ENCODE assay signal across 8 cellular contexts in genomic region chr12:53219116-53219955, GRCh38. TPM values are rescaled to one million over a fixed set of nuclear protein-coding genes. Genes with fewer than 3 reads are reported as not detected.
DNase-seq lines count a peak whose midpoint lies in the region; ATAC-seq, FAIRE-seq and TF ChIP-seq lines count a peak whose summit lies in the region.

No MANE protein-coding gene starts in this region.

- H3K56ac ChIP-seq in H1 (replicated peaks; ENCODE audit: insufficient read length, low read depth, low read length), result peak overlapping the region; percentile 55

- H3K27ac ChIP-seq in H1 (ENCODE audit: low read depth, low read length), result no peak overlapping the region
- H3K27ac ChIP-seq in thyroid gland, result peak overlapping the region; percentile 35 to 98 (median 71)

- H2AFZ ChIP-seq in H1 (ENCODE audit: low read length), result no peak overlapping the region

- H4K91ac ChIP-seq in H1 (replicated peaks; ENCODE audit: insufficient read length, low read length), result peak overlapping the region; percentile 30

- peak overlapping the region; percentile 21 for H3K23ac ChIP-seq in H1 (ENCODE audit: insufficient read length)

- TF ChIP-seq POLR2A in H1 (IDR thresholded peaks at IDR 0.05; ENCODE audit: control extremely low read depth in 1 of 2, low read depth in 2 of 2, low read length in 2 of 2), result no peak
- no peak for TF ChIP-seq POLR2A in thyroid gland (IDR thresholded peaks at IDR 0.05)

- H3K79me1 ChIP-seq in H1 (ENCODE audit: low read depth, low read length), result peaks cover 17% of the 10 kb centered on the region

- peak overlapping the region; percentile 52; the same call in 1 of the 2 replicates for H2BK20ac ChIP-seq in H1 (ENCODE audit: low read length)

- H3K4ac ChIP-seq in H1 (replicated peaks; ENCODE audit: insufficient read length, low read depth, low read length), result peak overlapping the region; percentile 63

- H3K14ac ChIP-seq in H1 (ENCODE audit: insufficient read length), result peak overlapping the region; percentile 31

- peaks cover under 1 to 11% (median 4%) of the 10 kb centered on the region in 4 experiments; a peak in 7 of 8 replicates for H3K36me3 ChIP-seq in H1 (ENCODE audit: control insufficient read depth in 2 of 4, insufficient read depth in 4 of 4, low read length in 3 of 4)
- peaks cover 7 to 11% of the 10 kb centered on the region in 2 donors for H3K36me3 ChIP-seq in thyroid gland

- POLR2A ChIA-PET in H1 (lab: Charles Lee; ENCODE audit: partially characterized antibody), result interaction anchor here (0.6 to 13.6 kb wide), 17 partner anchors 8 to 165 kb away, joined by 3 to 151 read pairs (median 4); partner anchors contain the start of genes CSAD, ESPL1, PFDN5 and RARG

- H3K23me2 ChIP-seq in H1 (ENCODE audit: low read depth, low read length), result peaks cover 26% of the 10 kb centered on the region

- H3K4me1 ChIP-seq in H1 (replicated peaks in 1 of 4; ENCODE audit: control insufficient read depth in 3 of 4, insufficient read depth in 4 of 4, low read length in 3 of 4) (peaks cover 39 to 66% (median 54%) of the 10 kb centered on the region in 4 experiments), thyroid gland (peaks cover 25 to 67% of the 10 kb centered on the region in 2 donors)

- CTCF ChIA-PET in H1 (lab: Charles Lee; ENCODE audit: partially characterized antibody), result interaction anchor here (0.6 to 22.3 kb wide), 10 partner anchors 8 to 184 kb away, joined by 3 to 654 read pairs (median 6); partner anchors contain the start of genes ESPL1 and RARG

- H2AK5ac ChIP-seq in H1 (ENCODE audit: low read depth, low read length), result peak overlapping the region; percentile 95; the same call in 1 of the 2 replicates

- FAIRE-seq in H1 (lab: Jason Lieb, UNC), result no peak

- intact Hi-C loops in thyroid gland (cut with DNase I), result no loop called here

- H3K9me3 ChIP-seq in H1 (ENCODE audit: insufficient read depth in 2 of 2, low read depth in 1 of 2, low read length in 1 of 2) (no peaks in the 10 kb centered on the region), thyroid gland (no peaks in the 10 kb centered on the region)

- peak overlapping the region in 3 of 4 experiments; percentile 42 to 75 (median 45); a peak in 6 of 7 replicates for H3K9ac ChIP-seq in H1 (replicated peaks in 1 of 4; ENCODE audit: extremely low read depth in 1 of 4, low read depth in 3 of 4, low read length in 3 of 4)

- peak overlapping the region; percentile 80; the same call in 1 of the 2 replicates for H2BK5ac ChIP-seq in H1 (ENCODE audit: low read depth, low read length)

- H3K27me3 Mint-ChIP-seq in nephron (ENCODE audit: low read depth), result peaks cover 9% of the 10 kb centered on the region

- peak overlapping the region; percentile 87 to 89 (median 88) for H3K27ac Mint-ChIP-seq in nephron

- no peak for TF ChIP-seq RAD21 in H1 (IDR thresholded peaks at IDR 0.05 in 1 of 2, conservative IDR thresholded peaks at IDR 0.05 in 1 of 2; ENCODE audit: low read depth in 2 of 2, low read length in 2 of 2)

- TF ChIP-seq CTCF in H1 (IDR thresholded peaks at IDR 0.05; ENCODE audit: control extremely low read depth in 1 of 3, insufficient read depth in 1 of 3, low read depth in 1 of 3, low read length in 3 of 3) (no peak), nephron (IDR thresholded peaks at IDR 0.05; ENCODE audit: unreplicated experiment in 3 of 3) (no peak), thyroid gland (IDR thresholded peaks at IDR 0.05) (no peak)

- H3K27me3 ChIP-seq in H1 (replicated peaks in 1 of 4; ENCODE audit: control insufficient read depth in 3 of 4, extremely low read depth in 1 of 4, insufficient read depth in 3 of 4, low read length in 3 of 4), result peaks cover 0 to 3% (median 0%) of the 10 kb centered on the region in 4 experiments; a peak in 1 of 7 replicates
- H3K27me3 ChIP-seq in thyroid gland, result no peaks in the 10 kb centered on the region

- peak overlapping the region; percentile 75; the same call in 1 of the 2 replicates for H2BK12ac ChIP-seq in H1 (ENCODE audit: low read depth, low read length)

- 3% methylated on average over 31 of the region's 32 CpGs; no CpG with 5 or more reads in 1 of the 2 experiments for WGBS in H1 (ENCODE audit: extremely low coverage in 1 of 2, insufficient coverage in 1 of 2, insufficient read length in 1 of 2, insufficient replicate concordance in 2 of 2, low coverage in 1 of 2, low lambda C conversion rate in 2 of 2, missing lambda C conversion rate in 1 of 2), 2 experiments
- WGBS in thyroid gland, 2 donors, result 17 to 24% methylated on average over 31 to 32 of the region's 32 CpGs

- DNase-seq in EL (peak; percentile 55), H1 (ENCODE audit: low read depth in 1 of 2, low spot score in 2 of 2) (no peak), thyroid gland (no peak), globus pallidus (ENCODE audit: low spot score) (no peak), mesenteric fat pad (ENCODE audit: low spot score) (no peak)
- DNase-seq in activated CD4-positive, alpha-beta T cell treated with anti-CD3 and anti-CD28 coated beads, Interleukin-2, amount 50 U/mL, for 48 hours, result peak; percentile 75 to 84

- no peaks in the 10 kb centered on the region for H3K9me3 Mint-ChIP-seq in nephron

- H2BK15ac ChIP-seq in H1 (ENCODE audit: low read length), result peak overlapping the region; percentile 97; the same call in 1 of the 2 replicates

- H4K5ac ChIP-seq in H1 (ENCODE audit: insufficient read length, low read depth, low read length), result peak overlapping the region; percentile 17

- TF ChIP-seq EP300 in H1 (IDR thresholded peaks at IDR 0.05; ENCODE audit: borderline replicate concordance in 1 of 2, low read depth in 2 of 2, low read length in 2 of 2), result no peak

- H3K4me2 ChIP-seq in H1 (ENCODE audit: insufficient read depth in 1 of 2, low read depth in 2 of 2, low read length in 2 of 2), result peak overlapping the region; percentile 99 to 100

- H3K79me2 ChIP-seq in H1 (ENCODE audit: control insufficient read depth in 1 of 2, insufficient read depth in 2 of 2, low read length in 2 of 2), result peaks cover 16 to 36% of the 10 kb centered on the region in 2 experiments

- H3K36me3 Mint-ChIP-seq in nephron (ENCODE audit: low read depth), result peaks cover 9% of the 10 kb centered on the region

- H4K8ac ChIP-seq in H1 (ENCODE audit: extremely low read depth, insufficient read depth, low read length), result no peak overlapping the region

- peak overlapping the region; percentile 56 for H2BK120ac ChIP-seq in H1 (replicated peaks; ENCODE audit: low read depth, low read length)

- peaks cover 61% of the 10 kb centered on the region for H3K4me1 Mint-ChIP-seq in nephron

- H3K4me3 ChIP-seq in H1 (ENCODE audit: extremely low read depth in 1 of 4, insufficient read depth in 2 of 4, low read depth in 3 of 4, low read length in 4 of 4), result peak overlapping the region; percentile 84 to 97 (median 88)
- H3K4me3 ChIP-seq in thyroid gland (replicated peaks in 1 of 3), result peak overlapping the region; percentile 6 to 60 (median 6)

- H4K20me1 ChIP-seq in H1 (replicated peaks in 1 of 2; ENCODE audit: control insufficient read depth in 1 of 2, insufficient read depth in 2 of 2, low read length in 2 of 2), result peaks cover 0 to 3% of the 10 kb centered on the region in 2 experiments

- peak; percentile 2 for ATAC-seq in HG03280 (IDR thresholded peaks at IDR 0.05; ENCODE audit: unreplicated experiment)

- peak overlapping the region; percentile 91 to 97 (median 93) for H3K4me3 Mint-ChIP-seq in nephron

- peak overlapping the region; percentile 93 for H3K18ac ChIP-seq in H1 (ENCODE audit: extremely low read depth, low read length)

RNA-seq across cellular contexts. Expression of gene ITGB7, which starts 12.3 kb away (rescaled TPM):
- total RNA-seq in H1 (2021; fragmentation: NEBNext Ultra II Directional; extraction: Animal tissue kit (Norgen Biotek cat#: 25700)), result 0.54 and 1.2 TPM in 2 replicates
- 0.25 and 0.35 TPM in 2 replicates for polyA plus RNA-seq in H1 (2011; rRNA removed)
- 0.17 TPM for polyA plus RNA-seq in H1 (2011; cell fraction: cytosol; rRNA removed)
- 2.2 TPM for polyA plus RNA-seq in H1 (2011; cell fraction: nucleus; rRNA removed)
- 0.29 to 0.72 TPM (median 0.58 TPM) in 4 replicates for polyA plus RNA-seq in H1 (2012, experiment 1 of 2)
- polyA plus RNA-seq in H1 (2012, experiment 2 of 2), result 0.22 TPM
- polyA plus RNA-seq in H1 (2013, experiment 1 of 2), result 0.45 TPM
- polyA plus RNA-seq in H1 (2013, experiment 2 of 2), result 0.40 TPM
- 0.80 and 1.0 TPM in 2 replicates for polyA minus RNA-seq in H1 (2011; rRNA and poly(A)+ RNA removed)
- polyA minus RNA-seq in H1 (2011; cell fraction: cytosol; rRNA and poly(A)+ RNA removed), result not detected
- not detected for polyA minus RNA-seq in H1 (2011; cell fraction: nucleus; rRNA and poly(A)+ RNA removed)
- 10 to 100 TPM in 1 of 4 donors, 1 to 10 TPM in 3; 3.2 to 15.6 (median 4.9) TPM for total RNA-seq in thyroid gland
- total RNA-seq in mesenteric fat pad, result 2.3 TPM

RNA-seq across cellular contexts. Expression of gene RARG, which starts 12.7 kb away (rescaled TPM):
- total RNA-seq in H1 (2021; fragmentation: NEBNext Ultra II Directional; extraction: Animal tissue kit (Norgen Biotek cat#: 25700)), result 68.6 and 68.9 TPM in 2 replicates
- 68.6 and 84.2 TPM in 2 replicates for polyA plus RNA-seq in H1 (2011; rRNA removed)
- polyA plus RNA-seq in H1 (2011; cell fraction: cytosol; rRNA removed), result 68.7 TPM
- polyA plus RNA-seq in H1 (2011; cell fraction: nucleus; rRNA removed), result 145 TPM
- 66.2 to 80.8 TPM (median 70.6 TPM) in 4 replicates for polyA plus RNA-seq in H1 (2012, experiment 1 of 2)
- 66.9 TPM for polyA plus RNA-seq in H1 (2012, experiment 2 of 2)
- 37.2 TPM for polyA plus RNA-seq in H1 (2013, experiment 1 of 2)
- polyA plus RNA-seq in H1 (2013, experiment 2 of 2), result 34.6 TPM
- 40.1 and 58.9 TPM in 2 replicates for polyA minus RNA-seq in H1 (2011; rRNA and poly(A)+ RNA removed)
- polyA minus RNA-seq in H1 (2011; cell fraction: cytosol; rRNA and poly(A)+ RNA removed), result 38.5 TPM
- polyA minus RNA-seq in H1 (2011; cell fraction: nucleus; rRNA and poly(A)+ RNA removed), result 31.3 TPM
- total RNA-seq in thyroid gland (10 to 100 TPM; 13.6 to 27.7 (median 23.8) TPM), mesenteric fat pad (18.0 TPM)

RNA-seq across cellular contexts. Expression of gene CSAD, which starts 38.6 kb away (rescaled TPM):
- total RNA-seq in H1 (2021; fragmentation: NEBNext Ultra II Directional; extraction: Animal tissue kit (Norgen Biotek cat#: 25700)), result 8.8 and 10.0 TPM in 2 replicates
- 11.3 and 15.4 TPM in 2 replicates for polyA plus RNA-seq in H1 (2011; rRNA removed)
- polyA plus RNA-seq in H1 (2011; cell fraction: cytosol; rRNA removed), result 18.1 TPM
- polyA plus RNA-seq in H1 (2011; cell fraction: nucleus; rRNA removed), result 55.6 TPM
- polyA plus RNA-seq in H1 (2012, experiment 1 of 2), result 11.4 to 14.0 TPM (median 12.7 TPM) in 4 replicates
- polyA plus RNA-seq in H1 (2012, experiment 2 of 2), result 5.2 TPM
- polyA plus RNA-seq in H1 (2013, experiment 1 of 2), result 5.6 TPM
- 4.5 TPM for polyA plus RNA-seq in H1 (2013, experiment 2 of 2)
- polyA minus RNA-seq in H1 (2011; rRNA and poly(A)+ RNA removed), result 5.1 and 7.6 TPM in 2 replicates
- 6.6 TPM for polyA minus RNA-seq in H1 (2011; cell fraction: cytosol; rRNA and poly(A)+ RNA removed)
- polyA minus RNA-seq in H1 (2011; cell fraction: nucleus; rRNA and poly(A)+ RNA removed), result 9.2 TPM
- total RNA-seq in thyroid gland, result 10 to 100 TPM; 20.6 to 39.7 (median 25.2) TPM
- total RNA-seq in mesenteric fat pad, result 296 TPM

RNA-seq across cellular contexts. Expression of gene ZNF740, which starts 38.8 kb away (rescaled TPM):
- 35.6 and 40.0 TPM in 2 replicates for total RNA-seq in H1 (2021; fragmentation: NEBNext Ultra II Directional; extraction: Animal tissue kit (Norgen Biotek cat#: 25700))
- 7.6 and 8.2 TPM in 2 replicates for polyA plus RNA-seq in H1 (2011; rRNA removed)
- polyA plus RNA-seq in H1 (2011; cell fraction: cytosol; rRNA removed), result 11.3 TPM
- polyA plus RNA-seq in H1 (2011; cell fraction: nucleus; rRNA removed), result 19.1 TPM
- 12.5 to 15.6 TPM (median 15.4 TPM) in 4 replicates for polyA plus RNA-seq in H1 (2012, experiment 1 of 2)
- polyA plus RNA-seq in H1 (2012, experiment 2 of 2), result 3.9 TPM
- 7.8 TPM for polyA plus RNA-seq in H1 (2013, experiment 1 of 2)
- polyA plus RNA-seq in H1 (2013, experiment 2 of 2), result 7.2 TPM
- 20.4 and 28.1 TPM in 2 replicates for polyA minus RNA-seq in H1 (2011; rRNA and poly(A)+ RNA removed)
- polyA minus RNA-seq in H1 (2011; cell fraction: cytosol; rRNA and poly(A)+ RNA removed), result 7.6 TPM
- 43.3 TPM for polyA minus RNA-seq in H1 (2011; cell fraction: nucleus; rRNA and poly(A)+ RNA removed)
- total RNA-seq in thyroid gland (10 to 100 TPM; 16.5 to 22.8 (median 20.6) TPM), mesenteric fat pad (39.7 TPM)

RNA-seq across cellular contexts. Expression of gene ESPL1, which starts 48.8 kb away (rescaled TPM):
- 47.0 and 52.7 TPM in 2 replicates for total RNA-seq in H1 (2021; fragmentation: NEBNext Ultra II Directional; extraction: Animal tissue kit (Norgen Biotek cat#: 25700))
- polyA plus RNA-seq in H1 (2011; rRNA removed), result 31.8 and 49.6 TPM in 2 replicates
- polyA plus RNA-seq in H1 (2011; cell fraction: cytosol; rRNA removed), result 19.1 TPM
- polyA plus RNA-seq in H1 (2011; cell fraction: nucleus; rRNA removed), result 85.9 TPM
- 26.9 to 39.1 TPM (median 30.7 TPM) in 4 replicates for polyA plus RNA-seq in H1 (2012, experiment 1 of 2)
- 33.7 TPM for polyA plus RNA-seq in H1 (2012, experiment 2 of 2)
- 21.7 TPM for polyA plus RNA-seq in H1 (2013, experiment 1 of 2)
- 15.1 TPM for polyA plus RNA-seq in H1 (2013, experiment 2 of 2)
- polyA minus RNA-seq in H1 (2011; rRNA and poly(A)+ RNA removed), result 66.7 and 78.4 TPM in 2 replicates
- 20.3 TPM for polyA minus RNA-seq in H1 (2011; cell fraction: cytosol; rRNA and poly(A)+ RNA removed)
- 39.1 TPM for polyA minus RNA-seq in H1 (2011; cell fraction: nucleus; rRNA and poly(A)+ RNA removed)
- total RNA-seq in thyroid gland (1 to 10 TPM in 1 of 4 donors, under 1 TPM in 3; 0.13 to 1.5 (median 0.52) TPM), mesenteric fat pad (0.67 TPM)

Comparison
In these comparisons a context has a peak if more than half of its experiments do, and no peak if none do; other contexts are left out.
1. DNase-seq: peak in EL (single experiment) and activated CD4-positive, alpha-beta T cell treated with anti-CD3 and anti-CD28 coated beads, Interleukin-2, amount 50 U/mL, for 48 hours (2 of 2); none in H1 (0 of 2), thyroid gland (0 of 2), globus pallidus (single experiment) and mesenteric fat pad (single experiment).